17 cellular contexts compared by ENCODE assay signal in the genomic region with DNA sequence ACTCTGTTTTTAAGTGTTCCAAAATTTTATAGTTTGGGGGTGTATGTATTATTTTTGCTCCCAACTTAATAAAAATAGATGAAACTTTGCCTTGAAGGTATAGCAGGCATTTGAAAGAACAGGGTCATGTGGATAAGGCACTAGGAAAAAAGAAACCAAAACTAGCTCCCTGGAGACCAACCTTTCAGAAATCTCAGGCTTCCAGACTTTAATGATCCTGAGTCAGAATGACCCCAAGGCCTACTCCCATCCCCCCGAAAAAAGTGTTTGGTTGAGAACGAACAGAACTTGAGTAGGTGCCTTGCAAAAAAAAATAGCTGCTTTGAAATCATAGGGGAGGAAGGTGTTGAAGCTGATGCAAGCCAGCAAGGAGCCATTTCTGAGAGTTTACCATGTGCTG.
DNase-seq lines count a peak whose midpoint lies in the region; ATAC-seq, FAIRE-seq and TF ChIP-seq lines count a peak whose summit lies in the region.
"Had no signal": no experiment of that assay in that cellular context is flagged by ENCODE, and none has a peak within 500 bp of the region (broad histone marks: within the 10 kb centered on the region; RNA-seq: fewer than 3 reads in every experiment).

No MANE protein-coding gene starts in this region.

- H3K9me3 ChIP-seq in spleen = peaks cover 0 to 11% (median 0%) of the 10 kb centered on the region in 8 donors
- H3K9me3 ChIP-seq: HAP-1 had no signal

- TF ChIP-seq POLR2A in spleen (IDR thresholded peaks at IDR 0.05) = no peak

- H3K4me3 ChIP-seq in fibroblast of mammary gland (ENCODE audit: control insufficient read depth, low read depth, low read length) (no peak overlapping the region), spleen (no peak overlapping the region)
- H3K4me3 ChIP-seq: HAP-1 had no signal

- peaks cover 0 to 10% (median 0%) of the 10 kb centered on the region in 7 donors for H3K27me3 ChIP-seq in spleen (replicated peaks in 1 of 7)

- intact Hi-C loops in spleen (cut with DNase I; ENCODE audit: low total_unique reads) = no loop called here

- no peaks in the 10 kb centered on the region for H3K36me3 ChIP-seq in spleen
- H3K36me3 ChIP-seq: HAP-1 had no signal

- TF ChIP-seq CTCF in fibroblast of mammary gland (conservative IDR thresholded peaks at IDR 0.05; ENCODE audit: control insufficient read depth, insufficient read depth, low read depth, low read length) = no peak
- TF ChIP-seq CTCF in spleen (IDR thresholded peaks at IDR 0.05 in 8 of 11, conservative IDR thresholded peaks at IDR 0.05 in 3 of 11) = no peak

- no peak overlapping the region for H3K27ac ChIP-seq in spleen

- no peak for FAIRE-seq in frontal cortex (lab: Jason Lieb, UNC)

- ATAC-seq in GM19035 (IDR thresholded peaks at IDR 0.05; ENCODE audit: unreplicated experiment) = no peak

- H3K4me1 ChIP-seq in spleen = no peaks in the 10 kb centered on the region
- H3K4me1 ChIP-seq: HAP-1 had no signal

- DNase-seq in HT1080 (ENCODE audit: low read depth) = peak; percentile 17
- peak; percentile 83 for DNase-seq in RPMI7951 (ENCODE audit: low read depth)
- peak; percentile 32 for DNase-seq in fibroblast of mammary gland (ENCODE audit: low read depth)
- DNase-seq in renal cortical epithelial cell (ENCODE audit: low read depth) = peak; percentile 78
- no peak for DNase-seq in spleen
- DNase-seq in frontal cortex (ENCODE audit: low spot score in 2 of 2) = no peak
- DNase-seq: C1 segment of cervical spinal cord; CD8-positive, alpha-beta memory T cell; DMS53; Kasumi-1; NCI-H1105; NCI-H1694 treated with DMSO at 0.1 percent for 48 hours; NCI-H510A; NCI-H748 treated with DMSO at 0.1 percent for 48 hours; RPMI8226 had no signal

- WGBS in spleen, 5 donors = 67 to 83% (median 78%) methylated on average over 2 of the region's 2 CpGs

Comparison
In these comparisons a context has a peak if more than half of its experiments do, and no peak if none do; other contexts are left out.
1. DNase-seq: peak in HT1080 (single experiment), RPMI7951 (single experiment), fibroblast of mammary gland (single experiment) and renal cortical epithelial cell (single experiment); none in spleen (single experiment) and frontal cortex (0 of 2).